ENCODE assay signal across 1 cellular context in genomic region chr16:79845006-79845733, GRCh38.
TF ChIP-seq lines count a peak whose summit lies in the region.

No MANE protein-coding gene starts in this region.

TF ChIP-seq in K562, 482 proteins besides CTCF, POLR2A, EP300 and RAD21 (continued from another document and continues in another):
- TF ChIP-seq CUX1 (CRISPR knock-in tag; IDR thresholded peaks at IDR 0.05), result 0 out of 2 replicates have a peak, but pooled peaks have one; percentile 20
- no peak for TF ChIP-seq SAFB2 (IDR thresholded peaks at IDR 0.05; ENCODE audit: borderline replicate concordance, low read depth, low read length, severe bottlenecking)
- no peak for TF ChIP-seq TBP (optimal IDR thresholded peaks at IDR 0.05; ENCODE audit: low read depth, low read length)
- TF ChIP-seq ELF1 (tag; IDR thresholded peaks at IDR 0.05), result 0 out of 2 replicates have a peak, but pooled peaks have one; percentile 39
- TF ChIP-seq NONO (IDR thresholded peaks at IDR 0.05; ENCODE audit: low read depth in 2 of 2, low read length in 1 of 2), result 0 out of 4 replicates have a peak, but pooled peaks of 1 of the 2 experiments have one; percentile 30
- TF ChIP-seq ZNF644 (tag; IDR thresholded peaks at IDR 0.05; ENCODE audit: low read depth), result 0 out of 2 replicates have a peak, but pooled peaks have one; percentile 17
- no peak for TF ChIP-seq ZKSCAN3 (CRISPR knock-in tag; IDR thresholded peaks at IDR 0.05)
- no peak for TF ChIP-seq TCFL5 (CRISPR knock-in tag; conservative IDR thresholded peaks at IDR 0.05)
- no peak for TF ChIP-seq CC2D1A (IDR thresholded peaks at IDR 0.05)
- TF ChIP-seq, protein P1, sequence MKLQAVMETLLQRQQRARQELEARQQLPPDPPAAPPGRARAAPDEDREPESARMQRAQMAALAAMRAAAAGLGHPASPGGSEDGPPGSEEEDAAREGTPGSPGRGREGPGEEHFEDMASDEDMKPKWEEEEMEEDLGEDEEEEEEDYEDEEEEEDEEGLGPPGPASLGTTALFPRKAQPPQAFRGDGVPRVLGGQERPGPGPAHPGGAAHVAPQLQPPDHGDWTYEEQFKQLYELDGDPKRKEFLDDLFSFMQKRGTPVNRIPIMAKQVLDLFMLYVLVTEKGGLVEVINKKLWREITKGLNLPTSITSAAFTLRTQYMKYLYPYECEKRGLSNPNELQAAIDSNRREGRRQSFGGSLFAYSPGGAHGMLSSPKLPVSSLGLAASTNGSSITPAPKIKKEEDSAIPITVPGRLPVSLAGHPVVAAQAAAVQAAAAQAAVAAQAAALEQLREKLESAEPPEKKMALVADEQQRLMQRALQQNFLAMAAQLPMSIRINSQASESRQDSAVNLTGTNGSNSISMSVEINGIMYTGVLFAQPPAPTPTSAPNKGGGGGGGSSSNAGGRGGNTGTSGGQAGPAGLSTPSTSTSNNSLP (IDR thresholded peaks at IDR 0.05; ENCODE audit: borderline replicate concordance, low read depth, low read length), result no peak
- 0 out of 2 replicates have a peak, but pooled peaks have one; percentile 5 for TF ChIP-seq HIVEP1 (CRISPR knock-in tag; IDR thresholded peaks at IDR 0.05)
- no peak for TF ChIP-seq MCM5 (IDR thresholded peaks at IDR 0.05; ENCODE audit: low read depth)
- TF ChIP-seq ZNF311 (CRISPR knock-in tag; IDR thresholded peaks at IDR 0.05), result peak; percentile 9; the same call in 1 of the 2 replicates
- no peak for TF ChIP-seq SIX5 (IDR thresholded peaks at IDR 0.05; ENCODE audit: borderline replicate concordance in 1 of 2, insufficient read depth in 1 of 2, low read depth in 1 of 2, low read length in 2 of 2)
- TF ChIP-seq CXXC5 (CRISPR knock-in tag; IDR thresholded peaks at IDR 0.05), result 0 out of 2 replicates have a peak, but pooled peaks have one; percentile 15
- TF ChIP-seq ARNT (IDR thresholded peaks at IDR 0.05), result no peak
- peak; percentile 93; the same call in 1 of the 2 replicates for TF ChIP-seq PHB (CRISPR knock-in tag; IDR thresholded peaks at IDR 0.05)
- 0 out of 2 replicates have a peak, but pooled peaks have one; percentile 16 for TF ChIP-seq REST (CRISPR knock-in tag; IDR thresholded peaks at IDR 0.05; ENCODE audit: low read depth)
- TF ChIP-seq, protein P2, sequence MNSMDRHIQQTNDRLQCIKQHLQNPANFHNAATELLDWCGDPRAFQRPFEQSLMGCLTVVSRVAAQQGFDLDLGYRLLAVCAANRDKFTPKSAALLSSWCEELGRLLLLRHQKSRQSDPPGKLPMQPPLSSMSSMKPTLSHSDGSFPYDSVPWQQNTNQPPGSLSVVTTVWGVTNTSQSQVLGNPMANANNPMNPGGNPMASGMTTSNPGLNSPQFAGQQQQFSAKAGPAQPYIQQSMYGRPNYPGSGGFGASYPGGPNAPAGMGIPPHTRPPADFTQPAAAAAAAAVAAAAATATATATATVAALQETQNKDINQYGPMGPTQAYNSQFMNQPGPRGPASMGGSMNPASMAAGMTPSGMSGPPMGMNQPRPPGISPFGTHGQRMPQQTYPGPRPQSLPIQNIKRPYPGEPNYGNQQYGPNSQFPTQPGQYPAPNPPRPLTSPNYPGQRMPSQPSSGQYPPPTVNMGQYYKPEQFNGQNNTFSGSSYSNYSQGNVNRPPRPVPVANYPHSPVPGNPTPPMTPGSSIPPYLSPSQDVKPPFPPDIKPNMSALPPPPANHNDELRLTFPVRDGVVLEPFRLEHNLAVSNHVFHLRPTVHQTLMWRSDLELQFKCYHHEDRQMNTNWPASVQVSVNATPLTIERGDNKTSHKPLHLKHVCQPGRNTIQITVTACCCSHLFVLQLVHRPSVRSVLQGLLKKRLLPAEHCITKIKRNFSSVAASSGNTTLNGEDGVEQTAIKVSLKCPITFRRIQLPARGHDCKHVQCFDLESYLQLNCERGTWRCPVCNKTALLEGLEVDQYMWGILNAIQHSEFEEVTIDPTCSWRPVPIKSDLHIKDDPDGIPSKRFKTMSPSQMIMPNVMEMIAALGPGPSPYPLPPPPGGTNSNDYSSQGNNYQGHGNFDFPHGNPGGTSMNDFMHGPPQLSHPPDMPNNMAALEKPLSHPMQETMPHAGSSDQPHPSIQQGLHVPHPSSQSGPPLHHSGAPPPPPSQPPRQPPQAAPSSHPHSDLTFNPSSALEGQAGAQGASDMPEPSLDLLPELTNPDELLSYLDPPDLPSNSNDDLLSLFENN (IDR thresholded peaks at IDR 0.05; ENCODE audit: low read depth in 2 of 2, low read length in 2 of 2), result no peak
- no peak for TF ChIP-seq ASH1L (IDR thresholded peaks at IDR 0.05; ENCODE audit: borderline replicate concordance, low read depth, partially characterized antibody)
- TF ChIP-seq ZNF76 (CRISPR knock-in tag; IDR thresholded peaks at IDR 0.05; ENCODE audit: borderline replicate concordance), result 0 out of 2 replicates have a peak, but pooled peaks have one; percentile 5
- no peak for TF ChIP-seq ESRRB (CRISPR knock-in tag; IDR thresholded peaks at IDR 0.05; ENCODE audit: borderline replicate concordance)
- TF ChIP-seq ZC3H4 (CRISPR knock-in tag; IDR thresholded peaks at IDR 0.05; ENCODE audit: borderline replicate concordance), result no peak
- TF ChIP-seq DMBX1 (CRISPR knock-in tag; IDR thresholded peaks at IDR 0.05; ENCODE audit: borderline replicate concordance), result no peak
- TF ChIP-seq SPI1 (IDR thresholded peaks at IDR 0.05; ENCODE audit: borderline replicate concordance, low read depth, low read length), result peak; percentile 75; the same call in 1 of the 2 replicates
- TF ChIP-seq BRD4 (IDR thresholded peaks at IDR 0.05), result no peak
- no peak for TF ChIP-seq HDGF (IDR thresholded peaks at IDR 0.05)
- TF ChIP-seq, protein P3, sequence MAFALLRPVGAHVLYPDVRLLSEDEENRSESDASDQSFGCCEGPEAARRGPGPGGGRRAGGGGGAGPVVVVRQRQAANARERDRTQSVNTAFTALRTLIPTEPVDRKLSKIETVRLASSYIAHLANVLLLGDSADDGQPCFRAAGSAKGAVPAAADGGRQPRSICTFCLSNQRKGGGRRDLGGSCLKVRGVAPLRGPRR (CRISPR knock-in tag; IDR thresholded peaks at IDR 0.05), result no peak
- TF ChIP-seq ZNF174 (CRISPR knock-in tag; IDR thresholded peaks at IDR 0.05), result no peak
- TF ChIP-seq ZNF232 (CRISPR knock-in tag; IDR thresholded peaks at IDR 0.05), result no peak
- TF ChIP-seq DIDO1 (tag; IDR thresholded peaks at IDR 0.05; ENCODE audit: low read depth), result no peak
- TF ChIP-seq MEIS2 (IDR thresholded peaks at IDR 0.05; ENCODE audit: partially characterized antibody), result peak; percentile 58
- no peak for TF ChIP-seq HDAC1 (IDR thresholded peaks at IDR 0.05)
- TF ChIP-seq, protein P4, sequence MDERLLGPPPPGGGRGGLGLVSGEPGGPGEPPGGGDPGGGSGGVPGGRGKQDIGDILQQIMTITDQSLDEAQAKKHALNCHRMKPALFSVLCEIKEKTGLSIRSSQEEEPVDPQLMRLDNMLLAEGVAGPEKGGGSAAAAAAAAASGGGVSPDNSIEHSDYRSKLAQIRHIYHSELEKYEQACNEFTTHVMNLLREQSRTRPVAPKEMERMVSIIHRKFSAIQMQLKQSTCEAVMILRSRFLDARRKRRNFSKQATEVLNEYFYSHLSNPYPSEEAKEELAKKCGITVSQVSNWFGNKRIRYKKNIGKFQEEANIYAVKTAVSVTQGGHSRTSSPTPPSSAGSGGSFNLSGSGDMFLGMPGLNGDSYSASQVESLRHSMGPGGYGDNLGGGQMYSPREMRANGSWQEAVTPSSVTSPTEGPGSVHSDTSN (CRISPR knock-in tag; IDR thresholded peaks at IDR 0.05; ENCODE audit: low read depth), result no peak
- TF ChIP-seq, protein P4 (tag; conservative IDR thresholded peaks at IDR 0.05; ENCODE audit: low read depth), result peak; percentile 36; the same call in 1 of the 2 replicates
- no peak for TF ChIP-seq RNF2 (IDR thresholded peaks at IDR 0.05)
- TF ChIP-seq ELF2 (CRISPR knock-in tag; IDR thresholded peaks at IDR 0.05), result peak; percentile 10
- TF ChIP-seq NCOA2 (IDR thresholded peaks at IDR 0.05; ENCODE audit: partially characterized antibody in 2 of 2), result no peak
- TF ChIP-seq, protein P5, sequence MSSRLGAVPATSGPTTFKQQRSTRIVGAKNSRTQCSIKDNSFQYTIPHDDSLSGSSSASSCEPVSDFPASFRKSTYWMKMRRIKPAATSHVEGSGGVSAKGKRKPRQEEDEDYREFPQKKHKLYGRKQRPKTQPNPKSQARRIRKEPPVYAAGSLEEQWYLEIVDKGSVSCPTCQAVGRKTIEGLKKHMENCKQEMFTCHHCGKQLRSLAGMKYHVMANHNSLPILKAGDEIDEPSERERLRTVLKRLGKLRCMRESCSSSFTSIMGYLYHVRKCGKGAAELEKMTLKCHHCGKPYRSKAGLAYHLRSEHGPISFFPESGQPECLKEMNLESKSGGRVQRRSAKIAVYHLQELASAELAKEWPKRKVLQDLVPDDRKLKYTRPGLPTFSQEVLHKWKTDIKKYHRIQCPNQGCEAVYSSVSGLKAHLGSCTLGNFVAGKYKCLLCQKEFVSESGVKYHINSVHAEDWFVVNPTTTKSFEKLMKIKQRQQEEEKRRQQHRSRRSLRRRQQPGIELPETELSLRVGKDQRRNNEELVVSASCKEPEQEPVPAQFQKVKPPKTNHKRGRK (tag; IDR thresholded peaks at IDR 0.05), result no peak
- TF ChIP-seq CCNT2 (IDR thresholded peaks at IDR 0.05; ENCODE audit: borderline replicate concordance, extremely low read depth, insufficient read length, low read depth, low read length), result no peak
- TF ChIP-seq, protein P6, sequence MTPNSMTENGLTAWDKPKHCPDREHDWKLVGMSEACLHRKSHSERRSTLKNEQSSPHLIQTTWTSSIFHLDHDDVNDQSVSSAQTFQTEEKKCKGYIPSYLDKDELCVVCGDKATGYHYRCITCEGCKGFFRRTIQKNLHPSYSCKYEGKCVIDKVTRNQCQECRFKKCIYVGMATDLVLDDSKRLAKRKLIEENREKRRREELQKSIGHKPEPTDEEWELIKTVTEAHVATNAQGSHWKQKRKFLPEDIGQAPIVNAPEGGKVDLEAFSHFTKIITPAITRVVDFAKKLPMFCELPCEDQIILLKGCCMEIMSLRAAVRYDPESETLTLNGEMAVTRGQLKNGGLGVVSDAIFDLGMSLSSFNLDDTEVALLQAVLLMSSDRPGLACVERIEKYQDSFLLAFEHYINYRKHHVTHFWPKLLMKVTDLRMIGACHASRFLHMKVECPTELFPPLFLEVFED (CRISPR knock-in tag; conservative IDR thresholded peaks at IDR 0.05), result peak; percentile 56; the same call in 1 of the 2 replicates
- peak; percentile 48 for TF ChIP-seq HDAC3 (IDR thresholded peaks at IDR 0.05; ENCODE audit: borderline replicate concordance, partially characterized antibody)
- no peak for TF ChIP-seq ZNF23 (CRISPR knock-in tag; IDR thresholded peaks at IDR 0.05)
